In the genomic region with DNA sequence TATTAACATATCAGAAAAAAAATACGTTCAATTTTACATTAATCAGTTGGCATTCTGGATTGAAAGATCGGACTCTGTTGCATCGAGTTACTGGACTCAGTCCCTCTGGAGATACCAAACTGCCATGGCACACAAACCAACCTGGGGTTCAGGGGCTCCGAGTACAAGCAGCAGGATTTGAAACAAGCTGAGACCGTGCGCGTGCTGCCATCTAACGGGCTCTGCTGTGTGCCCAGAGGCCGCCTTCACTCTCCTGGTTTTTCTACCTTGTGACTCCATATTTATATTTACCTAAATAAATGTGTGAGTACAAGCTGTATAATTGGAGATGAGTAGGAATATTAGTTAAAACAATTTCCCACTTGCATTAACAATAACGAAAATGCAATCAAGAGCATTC, we compare ENCODE assay signal across 8 cellular contexts. TPM values are rescaled to one million over a fixed set of nuclear protein-coding genes. Genes with fewer than 3 reads are reported as not detected.
DNase-seq lines count a peak whose midpoint lies in the region; ATAC-seq, FAIRE-seq and TF ChIP-seq lines count a peak whose summit lies in the region.
"Had no signal": no experiment of that assay in that cellular context is flagged by ENCODE, and none has a peak within 500 bp of the region (broad histone marks: within the 10 kb centered on the region; RNA-seq: fewer than 3 reads in every experiment).

No MANE protein-coding gene starts in this region.

- TF ChIP-seq POLR2A in GM12892 (IDR thresholded peaks at IDR 0.05; ENCODE audit: low read depth, low read length): no peak

- H3K9me3 ChIP-seq in MG63: no peaks in the 10 kb centered on the region
- H3K9me3 ChIP-seq in left lung: no peaks in the 10 kb centered on the region

- H3K36me3 ChIP-seq in MG63: no peaks in the 10 kb centered on the region
- no peaks in the 10 kb centered on the region for H3K36me3 ChIP-seq in left lung

- FAIRE-seq in D721Med (lab: Jason Lieb, UNC) (no peak), GM12892 (lab: Jason Lieb, UNC) (no peak)

- DNase-seq in D721Med (ENCODE audit: insufficient read length, low spot score) (no peak), MG63 (peak; percentile 33), astrocyte of the cerebellum (ENCODE audit: low read depth) (no peak), left lung (peak in 1 of 2 donors; percentile 62), NCI-H2171 treated with DMSO at 0.1 percent for 48 hours (lab: John Stamatoyannopoulos, UW) (no peak), AML-193 (lab: John Stamatoyannopoulos, UW) (no peak), GM12892 (ENCODE audit: insufficient read length) (no peak)
- DNase-seq: activated CD4-positive, CD25-positive, alpha-beta regulatory T cell had no signal

- ATAC-seq in left lung: peak; percentile 44

- TF ChIP-seq CTCF in D721Med (IDR thresholded peaks at IDR 0.05; ENCODE audit: insufficient read depth, missing control alignments): peak; percentile 12
- TF ChIP-seq CTCF in astrocyte of the cerebellum (IDR thresholded peaks at IDR 0.05; ENCODE audit: low read depth, low read length, missing control alignments): peak; percentile 32
- TF ChIP-seq CTCF in left lung (IDR thresholded peaks at IDR 0.05): no peak

- H3K27ac ChIP-seq in left lung: no peak overlapping the region

- in situ Hi-C loops in astrocyte of the cerebellum (cut with HindIII; ENCODE audit: low sequenced_read_pairs): loop anchor here (5.0 kb wide), 1 partner anchor 343 kb away; no protein-coding TSS in a partner anchor

- intact Hi-C loops in left lung (cut with DNase I): no loop called here

- H3K4me3 ChIP-seq in MG63 (no peak overlapping the region), astrocyte of the cerebellum (ENCODE audit: low read depth, low read length) (no peak overlapping the region), left lung (no peak overlapping the region)

- H3K27me3 ChIP-seq in MG63 (no peaks in the 10 kb centered on the region), left lung (peaks cover 0 to 4% of the 10 kb centered on the region in 2 donors)

- H3K4me1 ChIP-seq in left lung: peaks cover 0 to 4% of the 10 kb centered on the region in 2 donors

RNA-seq across cellular contexts. Expression of a gene that starts 48.2 kb away (rescaled TPM):
- 531 and 667 TPM in 2 replicates for total RNA-seq in MG63 (2014; rRNA removed; shearing (Covaris generic); ENCODE audit: low replicate concordance)
- 100 to 1,000 TPM; 387 to 563 TPM for total RNA-seq in left lung
- 3.1 TPM for polyA plus RNA-seq in GM12892 (2012; ENCODE audit: missing spikeins)

Comparison
In these comparisons a context has a peak if more than half of its experiments do, and no peak if none do; other contexts are left out.
1. CTCF ChIP-seq: peak in D721Med (single experiment) and astrocyte of the cerebellum (single experiment); none in left lung (0 of 2).